1 cellular context compared by ENCODE assay signal in the genomic region with DNA sequence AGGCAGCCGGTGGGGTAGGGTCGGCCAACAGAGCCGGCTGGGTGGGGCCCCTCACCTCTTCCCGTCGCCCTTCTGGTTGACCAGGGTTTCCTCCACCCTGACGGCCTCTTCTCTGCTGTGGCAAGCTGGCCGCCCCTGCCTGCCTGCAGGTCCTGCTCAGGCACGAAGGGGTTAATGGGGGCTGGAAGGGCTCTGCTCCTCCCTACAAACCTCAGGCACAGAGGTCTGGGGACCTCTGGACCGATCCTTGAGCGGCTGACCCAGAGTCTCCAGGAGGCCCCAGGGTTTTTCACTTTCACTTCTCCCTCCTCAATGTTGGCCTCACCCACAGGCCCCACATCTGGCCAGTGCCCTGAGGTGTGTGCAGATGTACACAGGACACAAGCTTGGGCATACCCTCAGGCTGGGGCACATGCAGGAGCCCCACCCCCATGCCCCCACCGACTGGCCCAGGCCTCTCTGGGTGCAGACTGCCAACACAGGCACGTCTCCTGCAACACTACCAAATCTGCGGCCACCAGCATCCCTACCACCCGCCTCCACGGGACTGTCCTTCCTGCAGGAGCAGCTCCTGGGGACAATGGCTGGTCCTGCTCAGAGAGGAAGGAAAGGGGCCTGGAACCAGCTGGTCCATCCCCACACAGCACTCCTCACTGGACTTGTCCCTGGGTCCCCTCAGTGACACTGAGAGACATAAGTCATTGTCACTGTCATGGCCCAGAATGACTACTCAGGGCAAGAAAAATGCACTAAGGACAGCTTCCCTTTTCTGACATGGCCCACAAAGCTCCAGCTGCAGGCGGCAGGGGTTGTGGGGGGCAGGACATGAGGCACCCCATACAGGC.
TF ChIP-seq lines count a peak whose summit lies in the region.

No MANE protein-coding gene starts in this region.

TF ChIP-seq in K562, 482 proteins besides CTCF, POLR2A, EP300 and RAD21 (continued from another document):
- TF ChIP-seq, protein P1, sequence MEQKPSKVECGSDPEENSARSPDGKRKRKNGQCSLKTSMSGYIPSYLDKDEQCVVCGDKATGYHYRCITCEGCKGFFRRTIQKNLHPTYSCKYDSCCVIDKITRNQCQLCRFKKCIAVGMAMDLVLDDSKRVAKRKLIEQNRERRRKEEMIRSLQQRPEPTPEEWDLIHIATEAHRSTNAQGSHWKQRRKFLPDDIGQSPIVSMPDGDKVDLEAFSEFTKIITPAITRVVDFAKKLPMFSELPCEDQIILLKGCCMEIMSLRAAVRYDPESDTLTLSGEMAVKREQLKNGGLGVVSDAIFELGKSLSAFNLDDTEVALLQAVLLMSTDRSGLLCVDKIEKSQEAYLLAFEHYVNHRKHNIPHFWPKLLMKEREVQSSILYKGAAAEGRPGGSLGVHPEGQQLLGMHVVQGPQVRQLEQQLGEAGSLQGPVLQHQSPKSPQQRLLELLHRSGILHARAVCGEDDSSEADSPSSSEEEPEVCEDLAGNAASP (IDR thresholded peaks at IDR 0.05) = no peak
- peak; percentile 90 for TF ChIP-seq MEIS2 (IDR thresholded peaks at IDR 0.05; ENCODE audit: partially characterized antibody)
- peak; percentile 27; the same call in 1 of the 2 replicates for TF ChIP-seq SREBF1 (IDR thresholded peaks at IDR 0.05; ENCODE audit: borderline replicate concordance, low read depth, low read length)
- TF ChIP-seq ZC3H8 (IDR thresholded peaks at IDR 0.05) = no peak
- no peak for TF ChIP-seq NR2C2 (CRISPR knock-in tag; IDR thresholded peaks at IDR 0.05)
- no peak for TF ChIP-seq NR2C2 (tag; IDR thresholded peaks at IDR 0.05)
- TF ChIP-seq SNIP1 (IDR thresholded peaks at IDR 0.05; ENCODE audit: low read depth) = no peak
- TF ChIP-seq RCOR1 (IDR thresholded peaks at IDR 0.05; ENCODE audit: borderline replicate concordance in 1 of 2, low read depth in 2 of 2, low read length in 2 of 2) = no peak
- TF ChIP-seq, protein P2, sequence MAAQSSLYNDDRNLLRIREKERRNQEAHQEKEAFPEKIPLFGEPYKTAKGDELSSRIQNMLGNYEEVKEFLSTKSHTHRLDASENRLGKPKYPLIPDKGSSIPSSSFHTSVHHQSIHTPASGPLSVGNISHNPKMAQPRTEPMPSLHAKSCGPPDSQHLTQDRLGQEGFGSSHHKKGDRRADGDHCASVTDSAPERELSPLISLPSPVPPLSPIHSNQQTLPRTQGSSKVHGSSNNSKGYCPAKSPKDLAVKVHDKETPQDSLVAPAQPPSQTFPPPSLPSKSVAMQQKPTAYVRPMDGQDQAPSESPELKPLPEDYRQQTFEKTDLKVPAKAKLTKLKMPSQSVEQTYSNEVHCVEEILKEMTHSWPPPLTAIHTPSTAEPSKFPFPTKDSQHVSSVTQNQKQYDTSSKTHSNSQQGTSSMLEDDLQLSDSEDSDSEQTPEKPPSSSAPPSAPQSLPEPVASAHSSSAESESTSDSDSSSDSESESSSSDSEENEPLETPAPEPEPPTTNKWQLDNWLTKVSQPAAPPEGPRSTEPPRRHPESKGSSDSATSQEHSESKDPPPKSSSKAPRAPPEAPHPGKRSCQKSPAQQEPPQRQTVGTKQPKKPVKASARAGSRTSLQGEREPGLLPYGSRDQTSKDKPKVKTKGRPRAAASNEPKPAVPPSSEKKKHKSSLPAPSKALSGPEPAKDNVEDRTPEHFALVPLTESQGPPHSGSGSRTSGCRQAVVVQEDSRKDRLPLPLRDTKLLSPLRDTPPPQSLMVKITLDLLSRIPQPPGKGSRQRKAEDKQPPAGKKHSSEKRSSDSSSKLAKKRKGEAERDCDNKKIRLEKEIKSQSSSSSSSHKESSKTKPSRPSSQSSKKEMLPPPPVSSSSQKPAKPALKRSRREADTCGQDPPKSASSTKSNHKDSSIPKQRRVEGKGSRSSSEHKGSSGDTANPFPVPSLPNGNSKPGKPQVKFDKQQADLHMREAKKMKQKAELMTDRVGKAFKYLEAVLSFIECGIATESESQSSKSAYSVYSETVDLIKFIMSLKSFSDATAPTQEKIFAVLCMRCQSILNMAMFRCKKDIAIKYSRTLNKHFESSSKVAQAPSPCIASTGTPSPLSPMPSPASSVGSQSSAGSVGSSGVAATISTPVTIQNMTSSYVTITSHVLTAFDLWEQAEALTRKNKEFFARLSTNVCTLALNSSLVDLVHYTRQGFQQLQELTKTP (IDR thresholded peaks at IDR 0.05; ENCODE audit: low read depth in 1 of 2, partially characterized antibody in 2 of 2) = peak in 1 of 2 experiments; percentile 19
- no peak for TF ChIP-seq SREBF2 (CRISPR knock-in tag; IDR thresholded peaks at IDR 0.05)
- no peak for TF ChIP-seq SMARCC2 (IDR thresholded peaks at IDR 0.05; ENCODE audit: low read depth)
- TF ChIP-seq, protein P3, sequence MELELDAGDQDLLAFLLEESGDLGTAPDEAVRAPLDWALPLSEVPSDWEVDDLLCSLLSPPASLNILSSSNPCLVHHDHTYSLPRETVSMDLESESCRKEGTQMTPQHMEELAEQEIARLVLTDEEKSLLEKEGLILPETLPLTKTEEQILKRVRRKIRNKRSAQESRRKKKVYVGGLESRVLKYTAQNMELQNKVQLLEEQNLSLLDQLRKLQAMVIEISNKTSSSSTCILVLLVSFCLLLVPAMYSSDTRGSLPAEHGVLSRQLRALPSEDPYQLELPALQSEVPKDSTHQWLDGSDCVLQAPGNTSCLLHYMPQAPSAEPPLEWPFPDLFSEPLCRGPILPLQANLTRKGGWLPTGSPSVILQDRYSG (tag; conservative IDR thresholded peaks at IDR 0.05; ENCODE audit: low read depth) = no peak
- TF ChIP-seq HMG20B (CRISPR knock-in tag; IDR thresholded peaks at IDR 0.05) = no peak
- 0 out of 2 replicates have a peak, but pooled peaks have one; percentile 56 for TF ChIP-seq KLF1 (tag; IDR thresholded peaks at IDR 0.05)
- TF ChIP-seq, protein P4, sequence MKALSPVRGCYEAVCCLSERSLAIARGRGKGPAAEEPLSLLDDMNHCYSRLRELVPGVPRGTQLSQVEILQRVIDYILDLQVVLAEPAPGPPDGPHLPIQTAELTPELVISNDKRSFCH (CRISPR knock-in tag; IDR thresholded peaks at IDR 0.05) = no peak
- TF ChIP-seq, protein P4 (tag; IDR thresholded peaks at IDR 0.05) = peak; percentile 36; the same call in 1 of the 2 replicates
- no peak for TF ChIP-seq TCF7L2 (IDR thresholded peaks at IDR 0.05; ENCODE audit: low read depth, low read length)
- TF ChIP-seq DPF2 (IDR thresholded peaks at IDR 0.05) = no peak
- TF ChIP-seq GATA2 (CRISPR knock-in tag; IDR thresholded peaks at IDR 0.05) = no peak
- TF ChIP-seq ILK (tag; IDR thresholded peaks at IDR 0.05; ENCODE audit: borderline replicate concordance, low read depth) = no peak
- TF ChIP-seq HNRNPLL (IDR thresholded peaks at IDR 0.05; ENCODE audit: low read depth, low read length, poor library complexity, severe bottlenecking) = peak; percentile 15
- peak; percentile 40; the same call in 1 of the 2 replicates for TF ChIP-seq SMAD4 (CRISPR knock-in tag; conservative IDR thresholded peaks at IDR 0.05)
- TF ChIP-seq GABPB1 (CRISPR knock-in tag; IDR thresholded peaks at IDR 0.05) = no peak
- TF ChIP-seq PHF8 (IDR thresholded peaks at IDR 0.05; ENCODE audit: borderline replicate concordance, low read length) = no peak
- TF ChIP-seq ZNF197 (CRISPR knock-in tag; IDR thresholded peaks at IDR 0.05; ENCODE audit: low read depth) = no peak
- TF ChIP-seq, protein P5, sequence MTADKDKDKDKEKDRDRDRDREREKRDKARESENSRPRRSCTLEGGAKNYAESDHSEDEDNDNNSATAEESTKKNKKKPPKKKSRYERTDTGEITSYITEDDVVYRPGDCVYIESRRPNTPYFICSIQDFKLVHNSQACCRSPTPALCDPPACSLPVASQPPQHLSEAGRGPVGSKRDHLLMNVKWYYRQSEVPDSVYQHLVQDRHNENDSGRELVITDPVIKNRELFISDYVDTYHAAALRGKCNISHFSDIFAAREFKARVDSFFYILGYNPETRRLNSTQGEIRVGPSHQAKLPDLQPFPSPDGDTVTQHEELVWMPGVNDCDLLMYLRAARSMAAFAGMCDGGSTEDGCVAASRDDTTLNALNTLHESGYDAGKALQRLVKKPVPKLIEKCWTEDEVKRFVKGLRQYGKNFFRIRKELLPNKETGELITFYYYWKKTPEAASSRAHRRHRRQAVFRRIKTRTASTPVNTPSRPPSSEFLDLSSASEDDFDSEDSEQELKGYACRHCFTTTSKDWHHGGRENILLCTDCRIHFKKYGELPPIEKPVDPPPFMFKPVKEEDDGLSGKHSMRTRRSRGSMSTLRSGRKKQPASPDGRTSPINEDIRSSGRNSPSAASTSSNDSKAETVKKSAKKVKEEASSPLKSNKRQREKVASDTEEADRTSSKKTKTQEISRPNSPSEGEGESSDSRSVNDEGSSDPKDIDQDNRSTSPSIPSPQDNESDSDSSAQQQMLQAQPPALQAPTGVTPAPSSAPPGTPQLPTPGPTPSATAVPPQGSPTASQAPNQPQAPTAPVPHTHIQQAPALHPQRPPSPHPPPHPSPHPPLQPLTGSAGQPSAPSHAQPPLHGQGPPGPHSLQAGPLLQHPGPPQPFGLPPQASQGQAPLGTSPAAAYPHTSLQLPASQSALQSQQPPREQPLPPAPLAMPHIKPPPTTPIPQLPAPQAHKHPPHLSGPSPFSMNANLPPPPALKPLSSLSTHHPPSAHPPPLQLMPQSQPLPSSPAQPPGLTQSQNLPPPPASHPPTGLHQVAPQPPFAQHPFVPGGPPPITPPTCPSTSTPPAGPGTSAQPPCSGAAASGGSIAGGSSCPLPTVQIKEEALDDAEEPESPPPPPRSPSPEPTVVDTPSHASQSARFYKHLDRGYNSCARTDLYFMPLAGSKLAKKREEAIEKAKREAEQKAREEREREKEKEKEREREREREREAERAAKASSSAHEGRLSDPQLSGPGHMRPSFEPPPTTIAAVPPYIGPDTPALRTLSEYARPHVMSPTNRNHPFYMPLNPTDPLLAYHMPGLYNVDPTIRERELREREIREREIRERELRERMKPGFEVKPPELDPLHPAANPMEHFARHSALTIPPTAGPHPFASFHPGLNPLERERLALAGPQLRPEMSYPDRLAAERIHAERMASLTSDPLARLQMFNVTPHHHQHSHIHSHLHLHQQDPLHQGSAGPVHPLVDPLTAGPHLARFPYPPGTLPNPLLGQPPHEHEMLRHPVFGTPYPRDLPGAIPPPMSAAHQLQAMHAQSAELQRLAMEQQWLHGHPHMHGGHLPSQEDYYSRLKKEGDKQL (CRISPR knock-in tag; IDR thresholded peaks at IDR 0.05; ENCODE audit: borderline replicate concordance) = no peak
- TF ChIP-seq, protein P6, sequence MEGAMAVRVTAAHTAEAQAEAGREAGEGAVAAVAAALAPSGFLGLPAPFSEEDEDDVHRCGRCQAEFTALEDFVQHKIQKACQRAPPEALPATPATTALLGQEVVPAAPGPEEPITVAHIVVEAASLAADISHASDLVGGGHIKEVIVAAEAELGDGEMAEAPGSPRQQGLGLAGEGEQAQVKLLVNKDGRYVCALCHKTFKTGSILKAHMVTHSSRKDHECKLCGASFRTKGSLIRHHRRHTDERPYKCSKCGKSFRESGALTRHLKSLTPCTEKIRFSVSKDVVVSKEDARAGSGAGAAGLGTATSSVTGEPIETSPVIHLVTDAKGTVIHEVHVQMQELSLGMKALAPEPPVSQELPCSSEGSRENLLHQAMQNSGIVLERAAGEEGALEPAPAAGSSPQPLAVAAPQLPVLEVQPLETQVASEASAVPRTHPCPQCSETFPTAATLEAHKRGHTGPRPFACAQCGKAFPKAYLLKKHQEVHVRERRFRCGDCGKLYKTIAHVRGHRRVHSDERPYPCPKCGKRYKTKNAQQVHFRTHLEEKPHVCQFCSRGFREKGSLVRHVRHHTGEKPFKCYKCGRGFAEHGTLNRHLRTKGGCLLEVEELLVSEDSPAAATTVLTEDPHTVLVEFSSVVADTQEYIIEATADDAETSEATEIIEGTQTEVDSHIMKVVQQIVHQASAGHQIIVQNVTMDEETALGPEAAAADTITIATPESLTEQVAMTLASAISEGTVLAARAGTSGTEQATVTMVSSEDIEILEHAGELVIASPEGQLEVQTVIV (CRISPR knock-in tag; IDR thresholded peaks at IDR 0.05; ENCODE audit: borderline replicate concordance) = no peak; the same call in 1 of the 2 replicates
- 0 out of 2 replicates have a peak, but pooled peaks have one; percentile 31 for TF ChIP-seq HSF4 (CRISPR knock-in tag; IDR thresholded peaks at IDR 0.05; ENCODE audit: borderline replicate concordance)
- TF ChIP-seq ASH1L (IDR thresholded peaks at IDR 0.05; ENCODE audit: borderline replicate concordance, low read depth, partially characterized antibody) = no peak
